28 cellular contexts compared by ENCODE assay signal in genomic region chr3:11167590-11167989, GRCh38. TPM values are rescaled to one million over a fixed set of nuclear protein-coding genes. Genes with fewer than 3 reads are reported as not detected.
DNase-seq lines count a peak whose midpoint lies in the region; ATAC-seq and TF ChIP-seq lines count a peak whose summit lies in the region.
"Had no signal": no experiment of that assay in that cellular context is flagged by ENCODE, and none has a peak within 500 bp of the region (broad histone marks: within the 10 kb centered on the region; RNA-seq: fewer than 3 reads in every experiment).

No MANE protein-coding gene starts in this region.

- no peaks in the 10 kb centered on the region for H3K9me3 Mint-ChIP-seq in HFFc6
- H3K9me3 Mint-ChIP-seq in osteocyte (ENCODE audit: unreplicated experiment), result no peaks in the 10 kb centered on the region
- H3K9me3 Mint-ChIP-seq: activated CD4-positive, alpha-beta T cell treated with anti-CD3 and anti-CD28 coated beads, Interleukin-2, amount 10 ng/mL, durations not matched to agents 24 days and 14 days; activated T-cell treated with anti-CD3 and anti-CD28 coated beads, Interleukin-2, amount 50 U/mL, for 24 hours; CD8-positive, alpha-beta memory T cell; memory B cell; stimulated activated naive CD8-positive, alpha-beta T cell treated with anti-CD3 and anti-CD28 coated beads, Interleukin-15, amount 100 ng/mL, for 72 hours had no signal

- H3K27me3 ChIP-seq in ascending aorta, result no peaks in the 10 kb centered on the region
- H3K27me3 ChIP-seq: SJSA1, thyroid gland had no signal

- intact Hi-C loops in ascending aorta (cut with DNase I), result no loop called here

- peak; percentile 33 for DNase-seq in HFFc6
- DNase-seq in ascending aorta (ENCODE audit: low spot score in 2 of 2), result no peak
- no peak for DNase-seq in osteocyte (ENCODE audit: extremely low spot score, unreplicated experiment)
- DNase-seq in hepatic stellate cell (ENCODE audit: low spot score), result no peak
- no peak for DNase-seq in GOT3 (lab: John Stamatoyannopoulos, UW)
- DNase-seq: activated CD4-positive, alpha-beta T cell treated with anti-CD3 and anti-CD28 coated beads, Interleukin-2, amount 10 ng/mL, durations not matched to agents 24 days and 14 days; activated effector memory CD4-positive, alpha-beta T cell treated with anti-CD3 and anti-CD28 coated beads, Interleukin-2, amount 50 U/mL, for 16 hours; activated T-cell treated with anti-CD3 and anti-CD28 coated beads, Interleukin-2, amount 50 U/mL, for 24 hours; caudate nucleus; CD8-positive, alpha-beta memory T cell; H7; hypothalamus; Kasumi-1; left colon; NCI-H146; NCI-H226; stimulated activated CD4-positive, alpha-beta T cell treated with anti-CD3 and anti-CD28 coated beads, Interleukin-1b, Interleukin-23, amount 100 ng/mL, for 48 hours; stimulated activated CD8-positive, alpha-beta memory T cell treated with anti-CD3 and anti-CD28 coated beads, Interleukin-4, amount 100 ng/mL, for 48 hours; stimulated activated naive CD8-positive, alpha-beta T cell treated with anti-CD3 and anti-CD28 coated beads, Interleukin-15, amount 100 ng/mL, for 72 hours; thyroid gland had no signal

- H3K36me3 ChIP-seq in ascending aorta, result no peaks in the 10 kb centered on the region
- H3K36me3 ChIP-seq: thyroid gland had no signal

- ATAC-seq in esophagus mucosa (peak; percentile 64), HG03469 (IDR thresholded peaks at IDR 0.05; ENCODE audit: unreplicated experiment) (no peak)
- ATAC-seq: left colon; stimulated activated naive CD8-positive, alpha-beta T cell treated with anti-CD3 and anti-CD28 coated beads, Interleukin-15, amount 100 ng/mL, for 72 hours had no signal

- peak overlapping the region; percentile 85 to 95 for H3K27ac ChIP-seq in ascending aorta
- H3K27ac ChIP-seq: parathyroid adenoma, SJSA1, thyroid gland had no signal

- peaks cover 52% of the 10 kb centered on the region for H3K4me1 Mint-ChIP-seq in HFFc6 (ENCODE audit: low read depth)
- H3K4me1 Mint-ChIP-seq in osteocyte (ENCODE audit: unreplicated experiment), result peaks cover 53% of the 10 kb centered on the region
- H3K4me1 Mint-ChIP-seq: activated CD4-positive, alpha-beta T cell treated with anti-CD3 and anti-CD28 coated beads, Interleukin-2, amount 10 ng/mL, durations not matched to agents 24 days and 14 days; CD8-positive, alpha-beta memory T cell; memory B cell; stimulated activated naive CD8-positive, alpha-beta T cell treated with anti-CD3 and anti-CD28 coated beads, Interleukin-15, amount 100 ng/mL, for 72 hours had no signal

- no peaks in the 10 kb centered on the region for H3K9me3 ChIP-seq in ascending aorta
- H3K9me3 ChIP-seq: SJSA1, thyroid gland had no signal

- peaks cover 27 to 59% of the 10 kb centered on the region in 2 donors for H3K4me1 ChIP-seq in ascending aorta
- H3K4me1 ChIP-seq: parathyroid adenoma had no signal

- peaks cover 7% of the 10 kb centered on the region; the same call in 1 of the 2 replicates for H3K36me3 Mint-ChIP-seq in HFFc6 (ENCODE audit: low read depth)
- H3K36me3 Mint-ChIP-seq in osteocyte (ENCODE audit: unreplicated experiment), result peaks cover 11% of the 10 kb centered on the region
- H3K36me3 Mint-ChIP-seq: activated naive CD8-positive, alpha-beta T cell; CD8-positive, alpha-beta memory T cell; memory B cell had no signal

- no peak overlapping the region for H3K4me3 ChIP-seq in ascending aorta
- H3K4me3 ChIP-seq: SJSA1, smooth muscle cell, thyroid gland had no signal

- TF ChIP-seq CTCF in HFFc6 (IDR thresholded peaks at IDR 0.05), result no peak
- TF ChIP-seq CTCF in ascending aorta (IDR thresholded peaks at IDR 0.05), result no peak
- no peak for TF ChIP-seq CTCF in osteocyte (IDR thresholded peaks at IDR 0.05)

- H3K27me3 Mint-ChIP-seq in HFFc6 (ENCODE audit: insufficient read depth) (peaks cover 3% of the 10 kb centered on the region; the same call in 1 of the 2 replicates), osteocyte (ENCODE audit: unreplicated experiment) (no peaks in the 10 kb centered on the region)

- H3K4me3 Mint-ChIP-seq in HFFc6 (no peak overlapping the region), osteocyte (ENCODE audit: unreplicated experiment) (no peak overlapping the region)
- H3K4me3 Mint-ChIP-seq: activated CD4-positive, alpha-beta T cell treated with anti-CD3 and anti-CD28 coated beads, Interleukin-2, amount 10 ng/mL, durations not matched to agents 24 days and 14 days; activated naive CD8-positive, alpha-beta T cell; activated T-cell treated with anti-CD3 and anti-CD28 coated beads, Interleukin-2, amount 50 U/mL, for 24 hours; memory B cell; stimulated activated naive CD8-positive, alpha-beta T cell treated with anti-CD3 and anti-CD28 coated beads, Interleukin-15, amount 100 ng/mL, for 72 hours had no signal

- H3K27ac Mint-ChIP-seq in HFFc6 (peak overlapping the region; percentile 61; the same call in 1 of the 2 replicates), osteocyte (ENCODE audit: unreplicated experiment) (peak overlapping the region; percentile 4)
- H3K27ac Mint-ChIP-seq: activated CD4-positive, alpha-beta T cell treated with anti-CD3 and anti-CD28 coated beads, Interleukin-2, amount 10 ng/mL, durations not matched to agents 24 days and 14 days; activated naive CD8-positive, alpha-beta T cell; activated T-cell treated with anti-CD3 and anti-CD28 coated beads, Interleukin-2, amount 50 U/mL, for 24 hours; CD8-positive, alpha-beta memory T cell; memory B cell had no signal

RNA-seq across cellular contexts. Expression of gene HRH1, which starts 13.3 kb away (rescaled TPM):
- total RNA-seq in HFFc6 (2021; fragmentation: NEBNext Ultra II Directional; extraction: Animal tissue kit (Norgen Biotek cat#: 25700)), result 1 to 10 TPM; 4.9 to 8.4 (median 6.4) TPM
- 6.2 TPM for total RNA-seq in ascending aorta
- total RNA-seq in esophagus mucosa, result 4.2 TPM
- total RNA-seq in osteocyte, result 28.6 and 30.3 TPM in 2 replicates
- total RNA-seq: H7, HepG2 had no signal
